In the genomic region with DNA sequence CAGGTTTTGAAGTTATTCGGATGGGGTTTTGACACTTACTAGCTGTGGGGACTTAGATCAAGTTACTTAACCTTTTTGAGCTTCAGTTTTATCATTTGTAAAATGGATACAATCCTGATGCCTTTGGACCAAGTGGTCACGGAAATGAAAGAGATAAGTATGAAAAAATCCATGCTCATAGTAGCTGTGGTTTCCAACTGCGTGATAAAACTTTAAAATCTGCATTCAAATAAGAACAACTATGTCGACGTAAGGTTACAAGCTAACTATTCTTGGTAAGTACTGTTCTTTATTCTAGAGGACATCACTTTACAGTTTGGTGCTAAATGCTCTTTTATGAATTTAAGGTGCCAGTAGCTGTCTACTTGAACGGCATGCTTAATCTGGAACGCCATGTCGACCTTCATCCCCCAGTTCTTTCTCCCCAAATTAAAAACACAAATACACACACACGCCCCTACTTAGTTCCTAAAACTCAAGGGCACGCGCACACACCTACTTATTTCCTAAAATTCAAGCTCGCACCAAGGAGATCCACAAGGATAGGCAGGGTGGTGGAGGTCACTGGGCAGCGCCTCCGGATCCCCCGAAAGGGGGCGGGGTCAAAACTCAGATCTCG, we compare ENCODE assay signal across 8 cellular contexts. TPM values are rescaled to one million over a fixed set of nuclear protein-coding genes. Genes with fewer than 3 reads are reported as not detected.
A peak's percentile ranks its signal among the peaks of the same experiment; 100 is the strongest.
DNase-seq lines count a peak whose midpoint lies in the region; ATAC-seq, FAIRE-seq and TF ChIP-seq lines count a peak whose summit lies in the region.

No MANE protein-coding gene starts in this region.

- WGBS in heart right ventricle, 2 donors: 10 to 15% methylated on average over 17 of the region's 17 CpGs
- WGBS in mesendoderm (ENCODE audit: extremely low coverage, insufficient coverage, low lambda C conversion rate): no CpG with 5 or more reads among the region's 17 CpGs
- 9 to 12% methylated on average over 17 of the region's 17 CpGs for WGBS in aorta, 2 donors

- TF ChIP-seq CTCF in heart right ventricle (IDR thresholded peaks at IDR 0.05): peak in 1 of 9 donors; percentile 5
- no peak for TF ChIP-seq CTCF in breast epithelium (IDR thresholded peaks at IDR 0.05)

- peak overlapping the region; percentile 38 for H3K4me2 ChIP-seq in mesendoderm (ENCODE audit: low read length)

- intact Hi-C loops in heart right ventricle (cut with DNase I): loop anchor here in 2 of 10 donors (5.0 to 10.0 kb wide), 2 partner anchors 51 to 74 kb away; no protein-coding TSS in a partner anchor
- intact Hi-C loops in cardiac septum (cut with DNase I): loop anchor here (1.0 to 5.0 kb wide), 3 partner anchors 18 to 81 kb away; no protein-coding TSS in a partner anchor
- intact Hi-C loops in breast epithelium (cut with DNase I; ENCODE audit: low total_unique reads): no loop called here
- intact Hi-C loops in aorta (cut with DNase I): loop anchor here in 1 of 2 donors (10.0 kb wide), 1 partner anchor 114 kb away; no protein-coding TSS in a partner anchor

- H4K8ac ChIP-seq in mesendoderm (ENCODE audit: low read depth, low read length): no peak overlapping the region

- no peak overlapping the region for H2BK120ac ChIP-seq in mesendoderm (ENCODE audit: low read depth, low read length)

- H3K27me3 ChIP-seq in heart right ventricle (no peaks in the 10 kb centered on the region), breast epithelium (no peaks in the 10 kb centered on the region), mesendoderm (ENCODE audit: insufficient read depth, low read length, poor library complexity) (no peaks in the 10 kb centered on the region), aorta (ENCODE audit: control insufficient read depth in 1 of 2, insufficient read depth in 2 of 2, low read length in 1 of 2) (no peaks in the 10 kb centered on the region)

- H3K4me3 ChIP-seq in heart right ventricle (peak overlapping the region; percentile 72 to 97 (median 82)), breast epithelium (peak overlapping the region; percentile 65 to 96 (median 86)), mesendoderm (ENCODE audit: low read length) (peak overlapping the region; percentile 57), aorta (ENCODE audit: low read length in 2 of 2) (peak overlapping the region; percentile 40 to 48)

- no peak overlapping the region for H4K5ac ChIP-seq in mesendoderm (ENCODE audit: low read length)

- peak in 1 of 8 donors; percentile 2 for ATAC-seq in heart right ventricle
- ATAC-seq in aorta (ENCODE audit: low FRiP score): no peak

- H2BK5ac ChIP-seq in mesendoderm (ENCODE audit: low read length): no peak overlapping the region

- no peak overlapping the region for H3K23ac ChIP-seq in mesendoderm (ENCODE audit: low read length)

- no peak for TF ChIP-seq POLR2A in breast epithelium (IDR thresholded peaks at IDR 0.05)

- no peak for FAIRE-seq in frontal cortex (lab: Jason Lieb, UNC)

- peak overlapping the region; percentile 83 for H3K9ac ChIP-seq in mesendoderm (ENCODE audit: low read length)

- H3K4me1 ChIP-seq in heart right ventricle (peaks cover 0 to 51% (median 24%) of the 10 kb centered on the region in 9 donors), breast epithelium (peaks cover 0 to 8% of the 10 kb centered on the region in 2 donors), mesendoderm (ENCODE audit: control insufficient read depth, low read depth, low read length) (no peaks in the 10 kb centered on the region), aorta (ENCODE audit: control insufficient read depth in 1 of 2, insufficient read depth in 2 of 2, low read length in 2 of 2) (peaks cover 0 to 5% of the 10 kb centered on the region in 2 donors)

- peak overlapping the region; percentile 82 for H3K56ac ChIP-seq in mesendoderm (ENCODE audit: low read length)

- peak overlapping the region; percentile 97 to 100 (median 99) for H3K27ac ChIP-seq in heart right ventricle
- H3K27ac ChIP-seq in breast epithelium: peak overlapping the region; percentile 98 to 100
- H3K27ac ChIP-seq in mesendoderm (ENCODE audit: low read depth, low read length): no peak overlapping the region
- peak overlapping the region; percentile 10 to 48 for H3K27ac ChIP-seq in aorta (ENCODE audit: low read depth in 1 of 2, low read length in 2 of 2)

- H3K18ac ChIP-seq in mesendoderm (ENCODE audit: low read length): no peak overlapping the region

- DNase-seq in heart right ventricle: no peak
- DNase-seq in cardiac septum (ENCODE audit: low spot score): no peak
- no peak for DNase-seq in breast epithelium (ENCODE audit: low spot score in 2 of 2)
- no peak for DNase-seq in mesendoderm
- no peak for DNase-seq in aorta
- no peak for DNase-seq in GM19238 (ENCODE audit: insufficient read length, low spot score)
- no peak for DNase-seq in frontal cortex (ENCODE audit: low spot score in 2 of 2)
- DNase-seq in stimulated activated CD4-positive, alpha-beta T cell treated with anti-CD3 and anti-CD28 coated beads, Interleukin-2, amount 100 ng/mL, for 48 hours: no peak

- peaks cover 40% of the 10 kb centered on the region for H3K79me2 ChIP-seq in mesendoderm (ENCODE audit: control insufficient read depth, insufficient read depth, low read length)

- H3K4ac ChIP-seq in mesendoderm (ENCODE audit: low read depth, low read length): no peak overlapping the region

- no peaks in the 10 kb centered on the region for H3K9me3 ChIP-seq in heart right ventricle
- no peaks in the 10 kb centered on the region for H3K9me3 ChIP-seq in breast epithelium
- no peaks in the 10 kb centered on the region for H3K9me3 ChIP-seq in aorta (ENCODE audit: control insufficient read depth, low read length)

- peaks cover 9% of the 10 kb centered on the region for H3K79me1 ChIP-seq in mesendoderm (ENCODE audit: low read length)

- no peak overlapping the region for H2AK5ac ChIP-seq in mesendoderm (ENCODE audit: low read length)

- peaks cover 0 to 13% (median 8%) of the 10 kb centered on the region in 9 donors for H3K36me3 ChIP-seq in heart right ventricle
- no peaks in the 10 kb centered on the region for H3K36me3 ChIP-seq in breast epithelium
- no peaks in the 10 kb centered on the region for H3K36me3 ChIP-seq in mesendoderm (ENCODE audit: control insufficient read depth, insufficient read depth, low read length)
- no peaks in the 10 kb centered on the region for H3K36me3 ChIP-seq in aorta (ENCODE audit: control insufficient read depth in 1 of 2, insufficient read depth in 2 of 2, low read length in 1 of 2)

- H2BK15ac ChIP-seq in mesendoderm (replicated peaks; ENCODE audit: low read depth): no peak overlapping the region

RNA-seq across cellular contexts. Expression of gene NFYC, which starts 0.5 kb away (rescaled TPM):
- total RNA-seq in heart right ventricle: 10 to 100 TPM; 56.1 to 84.7 (median 73.1) TPM
- polyA plus RNA-seq in heart right ventricle: 10 to 100 TPM; 49.9 to 55.8 TPM
- 61.7 TPM for total RNA-seq in cardiac septum
- total RNA-seq in breast epithelium: 10 to 100 TPM; 42.7 to 69.7 (median 55.7) TPM
- polyA plus RNA-seq in mesendoderm (2013, experiment 1 of 2): 60.3 TPM
- 58.2 TPM for polyA plus RNA-seq in mesendoderm (2013, experiment 2 of 2)
- total RNA-seq in aorta: 10 to 100 TPM; 39.1 to 56.4 TPM
- 10 to 100 TPM; 21.3 to 36.2 TPM for polyA plus RNA-seq in aorta
- total RNA-seq in frontal cortex: 31.8 TPM

RNA-seq across cellular contexts. Expression of gene RIMS3, which starts 25.5 kb away (rescaled TPM):
- total RNA-seq in heart right ventricle: 1 to 10 TPM in 3 of 10 donors, under 1 TPM in 7; 0.34 to 2.0 (median 0.79) TPM
- polyA plus RNA-seq in heart right ventricle: under 1 TPM; 0.14 to 0.22 TPM
- total RNA-seq in cardiac septum: 0.67 TPM
- 1 to 10 TPM in 2 of 3 donors, under 1 TPM in 1; 0.64 to 4.4 (median 2.6) TPM for total RNA-seq in breast epithelium
- 2.9 TPM for polyA plus RNA-seq in mesendoderm (2013, experiment 1 of 2)
- 2.7 TPM for polyA plus RNA-seq in mesendoderm (2013, experiment 2 of 2)
- total RNA-seq in aorta: 10 to 100 TPM; 16.7 to 18.3 TPM
- 1 to 10 TPM; 4.9 to 6.2 TPM for polyA plus RNA-seq in aorta
- 24.1 TPM for total RNA-seq in frontal cortex
